In genomic region chr14:89571502-89571901, GRCh38 we compare ENCODE assay signal across 28 cellular contexts.
DNase-seq lines count a peak whose midpoint lies in the region; ATAC-seq, FAIRE-seq and TF ChIP-seq lines count a peak whose summit lies in the region.
"Had no signal": no experiment of that assay in that cellular context is flagged by ENCODE, and none has a peak within 500 bp of the region (broad histone marks: within the 10 kb centered on the region; RNA-seq: fewer than 3 reads in every experiment).

No MANE protein-coding gene starts in this region.

- TF ChIP-seq CTCF in LNCaP clone FGC (IDR thresholded peaks at IDR 0.05; ENCODE audit: control insufficient read depth, extremely low read depth, insufficient read depth) = no peak
- no peak for TF ChIP-seq CTCF in pancreas (IDR thresholded peaks at IDR 0.05)

- no peak overlapping the region for H3K4me3 ChIP-seq in LNCaP clone FGC (ENCODE audit: low read depth, low read length)
- no peak overlapping the region for H3K4me3 ChIP-seq in pancreas
- H3K4me3 ChIP-seq: A549; BLaER1 treated with 17β-estradiol and CSF1 and Interleukin-3, amounts not matched to agents 10 nM and 100 nM had no signal

- H3K4me1 ChIP-seq in pancreas = peaks cover 0 to 12% (median 0%) of the 10 kb centered on the region in 3 donors
- H3K4me1 ChIP-seq: A549 had no signal

- no peaks in the 10 kb centered on the region for H3K27me3 Mint-ChIP-seq in effector memory CD8-positive, alpha-beta T cell
- H3K27me3 Mint-ChIP-seq: CD4-positive, alpha-beta T cell had no signal

- no peak overlapping the region for H3K4me3 Mint-ChIP-seq in effector memory CD8-positive, alpha-beta T cell
- H3K4me3 Mint-ChIP-seq: CD4-positive, alpha-beta T cell had no signal

- peak overlapping the region; percentile 44 to 52 for H3K27ac Mint-ChIP-seq in effector memory CD8-positive, alpha-beta T cell
- H3K27ac Mint-ChIP-seq in activated naive CD4-positive, alpha-beta T cell treated with anti-CD3 and anti-CD28 coated beads, Interleukin-2, amount 50 U/mL, for 72 hours = no peak overlapping the region

- no peaks in the 10 kb centered on the region for H3K9me3 Mint-ChIP-seq in effector memory CD8-positive, alpha-beta T cell
- H3K9me3 Mint-ChIP-seq in activated naive CD4-positive, alpha-beta T cell treated with anti-CD3 and anti-CD28 coated beads, Interleukin-2, amount 50 U/mL, for 72 hours = no peaks in the 10 kb centered on the region
- H3K9me3 Mint-ChIP-seq: CD4-positive, alpha-beta T cell had no signal

- H3K27me3 ChIP-seq in pancreas = no peaks in the 10 kb centered on the region
- H3K27me3 ChIP-seq: BLaER1 treated with 17β-estradiol and CSF1 and Interleukin-3, amounts not matched to agents 10 nM and 100 nM had no signal

- H3K27ac ChIP-seq in pancreas = no peak overlapping the region
- H3K27ac ChIP-seq: A549; BLaER1 treated with 17β-estradiol and CSF1 and Interleukin-3, amounts not matched to agents 10 nM and 100 nM; RWPE1 had no signal

- H3K36me3 ChIP-seq in pancreas = no peaks in the 10 kb centered on the region

- no peaks in the 10 kb centered on the region for H3K9me3 ChIP-seq in pancreas
- H3K9me3 ChIP-seq: A549 had no signal

- FAIRE-seq in pancreas (lab: Jason Lieb, UNC) = no peak
- FAIRE-seq: A549, D721Med, G401.6, H54 had no signal

- WGBS in pancreas, 2 donors = 48 to 60% methylated on average over 1 of the region's 1 CpG

- H3K36me3 Mint-ChIP-seq in effector memory CD8-positive, alpha-beta T cell (ENCODE audit: insufficient read depth) = peaks cover 10% of the 10 kb centered on the region
- H3K36me3 Mint-ChIP-seq in activated naive CD4-positive, alpha-beta T cell treated with anti-CD3 and anti-CD28 coated beads, Interleukin-2, amount 50 U/mL, for 72 hours = peaks cover 0 to 10% of the 10 kb centered on the region in 2 donors

- intact Hi-C loops in pancreas (cut with DNase I) = no loop called here

- DNase-seq in NCI-H748 (lab: John Stamatoyannopoulos, UW; ENCODE audit: unreplicated experiment) = peak; percentile 16
- no peak for DNase-seq in NCI-H748 treated with DMSO at 0.1 percent for 48 hours (lab: John Stamatoyannopoulos, UW)
- peak; percentile 55 for DNase-seq in LNCaP clone FGC (ENCODE audit: low read depth)
- DNase-seq in NCI-H69 (lab: John Stamatoyannopoulos, UW) = peak; percentile 95
- DNase-seq in effector memory CD8-positive, alpha-beta T cell = no peak
- no peak for DNase-seq in activated CD4-positive, alpha-beta T cell treated with anti-CD3 and anti-CD28 coated beads, Interleukin-2, amount 50 U/mL, for 48 hours
- DNase-seq in pancreas = no peak
- no peak for DNase-seq in activated naive CD4-positive, alpha-beta T cell treated with anti-CD3 and anti-CD28 coated beads, Interleukin-2, amount 50 U/mL, for 72 hours (ENCODE audit: low spot score in 2 of 2)
- DNase-seq: AML-193; CD4-positive, alpha-beta T cell; KBM-7; MM.1S; NCI-H1092; NCI-H1417 treated with DMSO at 0.1 percent for 48 hours; NCI-H187 treated with DMSO at 0.1 percent for 48 hours; NCI-H2227 treated with DMSO at 0.1 percent for 48 hours; NCI-H510A treated with DMSO at 0.1 percent for 48 hours; NCI-H82; SHP77 treated with DMSO at 0.1 percent for 48 hours; T-helper 1 cell; T-helper 9 cell had no signal

- ATAC-seq in effector memory CD8-positive, alpha-beta T cell (replicated peaks) = no peak
- no peak for ATAC-seq in pancreas
- no peak for ATAC-seq in activated naive CD4-positive, alpha-beta T cell treated with anti-CD3 and anti-CD28 coated beads, Interleukin-2, amount 50 U/mL, for 72 hours
- ATAC-seq: A549, Panc1 had no signal

- peaks cover 29 to 42% of the 10 kb centered on the region in 2 donors for H3K4me1 Mint-ChIP-seq in effector memory CD8-positive, alpha-beta T cell (ENCODE audit: low read depth in 2 of 2)

Comparison
In these comparisons a context has a peak if more than half of its experiments do, and no peak if none do; other contexts are left out.
1. DNase-seq: peak in NCI-H748 (single experiment), LNCaP clone FGC (single experiment) and NCI-H69 (single experiment); none in NCI-H748 treated with DMSO at 0.1 percent for 48 hours (single experiment), effector memory CD8-positive, alpha-beta T cell (0 of 3), activated CD4-positive, alpha-beta T cell treated with anti-CD3 and anti-CD28 coated beads, Interleukin-2, amount 50 U/mL, for 48 hours (0 of 2), pancreas (0 of 6) and activated naive CD4-positive, alpha-beta T cell treated with anti-CD3 and anti-CD28 coated beads, Interleukin-2, amount 50 U/mL, for 72 hours (0 of 2).
2. H3K27ac Mint-ChIP-seq: peak in effector memory CD8-positive, alpha-beta T cell (2 of 2); none in activated naive CD4-positive, alpha-beta T cell treated with anti-CD3 and anti-CD28 coated beads, Interleukin-2, amount 50 U/mL, for 72 hours (0 of 2).